ENCODE assay signal across 9 cellular contexts in the genomic region with DNA sequence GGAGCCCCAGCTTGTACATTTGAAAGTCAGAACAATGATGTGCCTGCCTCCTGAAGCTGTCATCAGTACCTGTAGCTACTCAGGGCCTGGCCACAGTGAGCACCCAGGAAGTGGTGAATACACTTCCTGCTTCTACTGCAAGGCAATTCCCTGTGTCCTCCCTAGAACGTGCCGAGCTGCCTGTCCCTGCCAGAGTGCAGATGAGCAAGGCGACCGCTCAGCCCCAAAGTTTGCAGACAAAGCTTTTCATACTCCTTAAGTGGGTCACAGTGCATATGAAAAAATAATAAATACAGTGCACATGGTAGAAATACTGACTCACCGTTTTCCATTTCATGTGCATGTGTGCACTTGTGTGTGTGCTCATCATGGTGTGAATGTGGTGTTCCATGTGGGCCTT.
DNase-seq lines count a peak whose midpoint lies in the region; ATAC-seq and TF ChIP-seq lines count a peak whose summit lies in the region.
"Had no signal": no experiment of that assay in that cellular context is flagged by ENCODE, and none has a peak within 500 bp of the region (broad histone marks: within the 10 kb centered on the region; RNA-seq: fewer than 3 reads in every experiment).

No MANE protein-coding gene starts in this region.

- no peaks in the 10 kb centered on the region for H3K9me3 ChIP-seq in gastroesophageal sphincter
- H3K9me3 ChIP-seq: SJSA1 had no signal

- 0 to 40% methylated on average over 1 to 2 of the region's 5 CpGs for WGBS in gastroesophageal sphincter (ENCODE audit: low coverage in 1 of 2), 2 donors

- H3K27me3 ChIP-seq in gastroesophageal sphincter = no peaks in the 10 kb centered on the region
- H3K27me3 ChIP-seq: SJSA1 had no signal

- H3K36me3 ChIP-seq in gastroesophageal sphincter = no peaks in the 10 kb centered on the region

- H3K27ac ChIP-seq in gastroesophageal sphincter = peak overlapping the region in 3 of 4 donors; percentile 24 to 63 (median 44)
- H3K27ac ChIP-seq: SJSA1 had no signal

- peak; percentile 48 for DNase-seq in activated T-cell treated with anti-CD3 and anti-CD28 coated beads for 24 hours (ENCODE audit: low read depth)
- peak; percentile 48 for DNase-seq in stimulated activated CD4-positive, alpha-beta T cell treated with anti-CD3 and anti-CD28 coated beads, Interleukin-4, amount 100 ng/mL, for 1 hour
- DNase-seq in cortex of kidney (lab: John Stamatoyannopoulos, UW) = no peak
- DNase-seq in OCI-M2 (lab: John Stamatoyannopoulos, UW; ENCODE audit: unreplicated experiment) = no peak

- no peak for TF ChIP-seq POLR2A in gastroesophageal sphincter (IDR thresholded peaks at IDR 0.05)

- no peak overlapping the region for H3K4me3 ChIP-seq in gastroesophageal sphincter
- H3K4me3 ChIP-seq: SJSA1 had no signal

- ATAC-seq in HG03378 (IDR thresholded peaks at IDR 0.05; ENCODE audit: unreplicated experiment) = peak; percentile 44
- ATAC-seq in gastroesophageal sphincter = no peak
- ATAC-seq in GM21526 (IDR thresholded peaks at IDR 0.05; ENCODE audit: low FRiP score, unreplicated experiment) = no peak
- ATAC-seq in HG03039 (IDR thresholded peaks at IDR 0.05; ENCODE audit: unreplicated experiment) = no peak

- TF ChIP-seq CTCF in gastroesophageal sphincter (IDR thresholded peaks at IDR 0.05) = no peak

- TF ChIP-seq EP300 in gastroesophageal sphincter (IDR thresholded peaks at IDR 0.05) = no peak

- peaks cover 2 to 94% (median 36%) of the 10 kb centered on the region in 3 donors for H3K4me1 ChIP-seq in gastroesophageal sphincter

Comparison
In these comparisons a context has a peak if more than half of its experiments do, and no peak if none do; other contexts are left out.
1. DNase-seq: peak in activated T-cell treated with anti-CD3 and anti-CD28 coated beads for 24 hours (single experiment) and stimulated activated CD4-positive, alpha-beta T cell treated with anti-CD3 and anti-CD28 coated beads, Interleukin-4, amount 100 ng/mL, for 1 hour (single experiment); none in cortex of kidney (single experiment) and OCI-M2 (single experiment).